8 cellular contexts compared by ENCODE assay signal in genomic region chr1:244835276-244836134, GRCh38. TPM values are rescaled to one million over a fixed set of nuclear protein-coding genes. Genes with fewer than 3 reads are reported as not detected.
DNase-seq lines count a peak whose midpoint lies in the region; TF ChIP-seq lines count a peak whose summit lies in the region.

A gene with protein sequence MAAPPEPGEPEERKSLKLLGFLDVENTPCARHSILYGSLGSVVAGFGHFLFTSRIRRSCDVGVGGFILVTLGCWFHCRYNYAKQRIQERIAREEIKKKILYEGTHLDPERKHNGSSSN (plus strand): TSS chr1:244835658. CDS start chr1:244835715, 57 bp downstream.

- no peaks in the 10 kb centered on the region for H3K9me3 ChIP-seq in ES-I3 (ENCODE audit: control insufficient read depth, insufficient read depth, low read length)
- no peaks in the 10 kb centered on the region for H3K9me3 ChIP-seq in SJCRH30 (replicated peaks)

- DNase-seq in GOT3 (lab: John Stamatoyannopoulos, UW) (peak; percentile 91), LNCaP clone FGC (ENCODE audit: low read depth) (peak; percentile 67), SJCRH30 (peak in 1 of 2 experiments; percentile 91), germinal center (ENCODE audit: low spot score) (peak; percentile 89), occipital lobe (lab: John Stamatoyannopoulos, UW) (no peak)
- peak; percentile 88 for DNase-seq in activated naive CD4-positive, alpha-beta T cell treated with anti-CD3 and anti-CD28 coated beads, Interleukin-2, amount 10 ng/mL, durations not matched to agents 7 days and 5 days

- peaks cover 3% of the 10 kb centered on the region; the same call in 1 of the 2 replicates for H3K36me3 ChIP-seq in ES-I3 (ENCODE audit: insufficient read depth, low read length)
- H3K36me3 ChIP-seq in SJCRH30, result peaks cover 22% of the 10 kb centered on the region

- H3K9ac ChIP-seq in ES-I3 (ENCODE audit: low read depth, low read length), result peak within 1 kb of the TSS; percentile 95

- no peak for TF ChIP-seq CTCF in LNCaP clone FGC (IDR thresholded peaks at IDR 0.05; ENCODE audit: control insufficient read depth, extremely low read depth, insufficient read depth)

- peaks cover 5% of the 10 kb centered on the region; the same call in 1 of the 2 replicates for H3K4me1 ChIP-seq in ES-I3 (ENCODE audit: insufficient read depth, low read length)
- no peaks in the 10 kb centered on the region for H3K4me1 ChIP-seq in SJCRH30

- H3K4me3 Mint-ChIP-seq in activated naive CD4-positive, alpha-beta T cell treated with anti-CD3 and anti-CD28 coated beads, Interleukin-2, amount 10 ng/mL, durations not matched to agents 7 days and 5 days, result peak within 1 kb of the TSS; percentile 87

- H3K27ac Mint-ChIP-seq in activated naive CD4-positive, alpha-beta T cell treated with anti-CD3 and anti-CD28 coated beads, Interleukin-2, amount 10 ng/mL, durations not matched to agents 7 days and 5 days, result peak within 1 kb of the TSS; percentile 100

- CTCF ChIA-PET in activated naive CD4-positive, alpha-beta T cell treated with anti-CD3 and anti-CD28 coated beads, Interleukin-2, amount 10 ng/mL, durations not matched to agents 7 days and 5 days (lab: Charles Lee), result interaction anchor here (0.9 to 3.3 kb wide), 6 partner anchors 10 to 207 kb away, joined by 4 to 14 read pairs (median 6); partner anchors contain the start of gene HNRNPU

- no peaks in the 10 kb centered on the region for H3K9me3 Mint-ChIP-seq in activated naive CD4-positive, alpha-beta T cell treated with anti-CD3 and anti-CD28 coated beads, Interleukin-2, amount 10 ng/mL, durations not matched to agents 7 days and 5 days

- peaks cover 54% of the 10 kb centered on the region for H3K4me1 Mint-ChIP-seq in activated naive CD4-positive, alpha-beta T cell treated with anti-CD3 and anti-CD28 coated beads, Interleukin-2, amount 10 ng/mL, durations not matched to agents 7 days and 5 days

- peak within 1 kb of the TSS; percentile 61 for H3K4me3 ChIP-seq in LNCaP clone FGC (ENCODE audit: low read depth, low read length)
- peak within 1 kb of the TSS; percentile 82 for H3K4me3 ChIP-seq in SJCRH30

- H3K27me3 ChIP-seq in SJCRH30, result no peaks in the 10 kb centered on the region

- H3K27ac ChIP-seq in SJCRH30 (peak within 1 kb of the TSS; percentile 99), temporal lobe (ENCODE audit: low read depth, low read length) (peak within 1 kb of the TSS; percentile 99)

- H3K36me3 Mint-ChIP-seq in activated naive CD4-positive, alpha-beta T cell treated with anti-CD3 and anti-CD28 coated beads, Interleukin-2, amount 10 ng/mL, durations not matched to agents 7 days and 5 days, result peaks cover 36% of the 10 kb centered on the region

- H3K27me3 Mint-ChIP-seq in activated naive CD4-positive, alpha-beta T cell treated with anti-CD3 and anti-CD28 coated beads, Interleukin-2, amount 10 ng/mL, durations not matched to agents 7 days and 5 days, result no peaks in the 10 kb centered on the region

RNA-seq across cellular contexts. Expression of the gene that starts here (rescaled TPM):
- total RNA-seq in SJCRH30 (2014; rRNA removed; shearing (Covaris generic)), result 23.9 and 33.5 TPM in 2 replicates
- total RNA-seq in occipital lobe (71.1 TPM), temporal lobe (70.8 TPM)
